In the genomic region with DNA sequence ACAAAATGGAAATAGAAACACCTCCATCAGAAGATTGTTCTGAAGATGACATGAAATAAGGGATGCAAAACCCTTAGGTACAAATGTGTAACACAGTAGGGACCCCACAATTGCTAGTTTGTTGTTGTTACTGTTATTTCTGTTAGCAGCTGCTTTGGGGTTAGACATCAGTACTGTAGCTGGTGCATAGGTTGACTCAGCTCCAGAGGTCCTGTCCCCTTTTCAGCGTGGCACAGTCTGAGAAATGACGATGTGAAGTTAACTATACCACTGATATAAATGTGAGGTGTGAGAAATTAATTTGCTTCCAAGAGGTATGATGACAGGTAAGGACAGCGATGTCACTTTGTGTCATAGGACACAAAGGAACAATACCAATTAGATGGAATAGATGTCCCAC, we compare ENCODE assay signal across 15 cellular contexts.
DNase-seq lines count a peak whose midpoint lies in the region; ATAC-seq and TF ChIP-seq lines count a peak whose summit lies in the region.
"Had no signal": no experiment of that assay in that cellular context is flagged by ENCODE, and none has a peak within 500 bp of the region (broad histone marks: within the 10 kb centered on the region; RNA-seq: fewer than 3 reads in every experiment).

No MANE protein-coding gene starts in this region.

- DNase-seq in memory B cell (ENCODE audit: low spot score in 2 of 2) (no peak), spleen (no peak), Caco-2 (no peak), HFFc6 (no peak)
- DNase-seq in activated T-cell treated with anti-CD3 and anti-CD28 coated beads, Interleukin-2, amount 50 U/mL, for 4 hours: no peak
- DNase-seq: activated CD4-positive, alpha-beta T cell treated with anti-CD3 and anti-CD28 coated beads, Interleukin-2, amount 50 U/mL, for 48 hours; activated gamma-delta T cell; NCI-H2227 treated with DMSO at 0.1 percent for 48 hours; stimulated activated CD4-positive, alpha-beta T cell treated with anti-CD3 and anti-CD28 coated beads, Interleukin-4, amount 100 ng/mL, for 24 hours; T-helper 17 cell had no signal

- peaks cover 2% of the 10 kb centered on the region for H3K9me3 Mint-ChIP-seq in memory B cell
- H3K9me3 Mint-ChIP-seq in activated T-cell treated with anti-CD3 and anti-CD28 coated beads, Interleukin-2, amount 50 U/mL, for 4 hours: peaks cover 5% of the 10 kb centered on the region
- no peaks in the 10 kb centered on the region for H3K9me3 Mint-ChIP-seq in Caco-2 (ENCODE audit: unreplicated experiment)
- H3K9me3 Mint-ChIP-seq in HFFc6: peaks cover 9% of the 10 kb centered on the region

- peak overlapping the region in 3 of 8 donors; percentile 21 to 51 (median 39) for H3K27ac ChIP-seq in spleen
- H3K27ac ChIP-seq: right atrium auricular region had no signal

- intact Hi-C loops in spleen (cut with DNase I; ENCODE audit: low total_unique reads) (no loop called here), Caco-2 (cut with micrococcal nuclease; ENCODE audit: unreplicated experiment) (no loop called here)

- H3K9me3 ChIP-seq in spleen: no peaks in the 10 kb centered on the region
- no peaks in the 10 kb centered on the region; the same call in 1 of the 2 replicates for H3K9me3 ChIP-seq in Caco-2
- H3K9me3 ChIP-seq: right atrium auricular region had no signal

- CTCF ChIA-PET in Caco-2 (lab: Charles Lee): no interaction called here

- H3K27me3 Mint-ChIP-seq in memory B cell: no peaks in the 10 kb centered on the region
- H3K27me3 Mint-ChIP-seq in activated T-cell treated with anti-CD3 and anti-CD28 coated beads, Interleukin-2, amount 50 U/mL, for 4 hours (ENCODE audit: low read depth): no peaks in the 10 kb centered on the region
- H3K27me3 Mint-ChIP-seq in Caco-2 (ENCODE audit: insufficient read depth, unreplicated experiment): peaks cover 7% of the 10 kb centered on the region
- H3K27me3 Mint-ChIP-seq in HFFc6 (ENCODE audit: insufficient read depth): peaks cover 2% of the 10 kb centered on the region
- H3K27me3 Mint-ChIP-seq: T-helper 17 cell had no signal

- WGBS in spleen, 5 donors: 80 to 95% (median 84%) methylated on average over 3 of the region's 3 CpGs

- TF ChIP-seq CTCF in spleen (IDR thresholded peaks at IDR 0.05 in 8 of 11, conservative IDR thresholded peaks at IDR 0.05 in 3 of 11): no peak
- no peak for TF ChIP-seq CTCF in Caco-2 (IDR thresholded peaks at IDR 0.05; ENCODE audit: insufficient read depth in 1 of 2, low read depth in 1 of 2, low read length in 1 of 2, severe bottlenecking in 1 of 2, unreplicated experiment in 1 of 2)
- no peak for TF ChIP-seq CTCF in HFFc6 (IDR thresholded peaks at IDR 0.05)

- ATAC-seq in GM18868 (IDR thresholded peaks at IDR 0.05; ENCODE audit: unreplicated experiment): peak; percentile 66
- ATAC-seq in GM21723 (IDR thresholded peaks at IDR 0.05; ENCODE audit: unreplicated experiment): peak; percentile 31
- peak; percentile 41 for ATAC-seq in HG03159 (IDR thresholded peaks at IDR 0.05; ENCODE audit: unreplicated experiment)
- ATAC-seq in memory B cell (ENCODE audit: low read depth): peak; percentile 33
- ATAC-seq in activated T-cell treated with anti-CD3 and anti-CD28 coated beads, Interleukin-2, amount 50 U/mL, for 4 hours: no peak
- ATAC-seq: Panc1, T-helper 17 cell had no signal

- BruUV-seq in Caco-2 (replicated peaks; lab: Mats Ljungman, UMichigan): no TSS peak

- no peak for TF ChIP-seq POLR2A in spleen (IDR thresholded peaks at IDR 0.05)

- no peaks in the 10 kb centered on the region for H3K27me3 ChIP-seq in spleen (replicated peaks in 1 of 7)
- H3K27me3 ChIP-seq in Caco-2 (replicated peaks; ENCODE audit: control insufficient read depth, insufficient read depth, low read length): no peaks in the 10 kb centered on the region
- H3K27me3 ChIP-seq: right atrium auricular region had no signal

- H3K4me1 ChIP-seq in spleen (peaks cover 19 to 69% (median 27%) of the 10 kb centered on the region in 6 donors), Caco-2 (no peaks in the 10 kb centered on the region)

- H3K27ac Mint-ChIP-seq in memory B cell: peak overlapping the region; percentile 47
- no peak overlapping the region for H3K27ac Mint-ChIP-seq in Caco-2 (ENCODE audit: unreplicated experiment)
- no peak overlapping the region for H3K27ac Mint-ChIP-seq in HFFc6
- H3K27ac Mint-ChIP-seq: T-helper 17 cell had no signal

- H3K36me3 Mint-ChIP-seq in memory B cell (no peaks in the 10 kb centered on the region), Caco-2 (ENCODE audit: insufficient read depth, unreplicated experiment) (no peaks in the 10 kb centered on the region), HFFc6 (ENCODE audit: low read depth) (no peaks in the 10 kb centered on the region)
- H3K36me3 Mint-ChIP-seq in activated T-cell treated with anti-CD3 and anti-CD28 coated beads, Interleukin-2, amount 50 U/mL, for 4 hours (ENCODE audit: insufficient read depth): no peaks in the 10 kb centered on the region

- POLR2A ChIA-PET in Caco-2 (lab: Charles Lee): no interaction called here

- H3K4me1 Mint-ChIP-seq in memory B cell (peaks cover 44% of the 10 kb centered on the region), Caco-2 (ENCODE audit: low read depth, unreplicated experiment) (no peaks in the 10 kb centered on the region), HFFc6 (ENCODE audit: low read depth) (no peaks in the 10 kb centered on the region)
- H3K4me1 Mint-ChIP-seq in activated T-cell treated with anti-CD3 and anti-CD28 coated beads, Interleukin-2, amount 50 U/mL, for 4 hours (ENCODE audit: low read depth): no peaks in the 10 kb centered on the region
- H3K4me1 Mint-ChIP-seq: T-helper 17 cell had no signal

- H3K4me3 Mint-ChIP-seq in memory B cell (peak overlapping the region; percentile 69), Caco-2 (ENCODE audit: unreplicated experiment) (no peak overlapping the region), HFFc6 (no peak overlapping the region)
- no peak overlapping the region for H3K4me3 Mint-ChIP-seq in activated T-cell treated with anti-CD3 and anti-CD28 coated beads, Interleukin-2, amount 50 U/mL, for 4 hours
- H3K4me3 Mint-ChIP-seq: T-helper 17 cell had no signal

- no peaks in the 10 kb centered on the region for H3K36me3 ChIP-seq in spleen
- no peaks in the 10 kb centered on the region for H3K36me3 ChIP-seq in Caco-2 (ENCODE audit: control insufficient read depth, insufficient read depth, low read length)
- H3K36me3 ChIP-seq: right atrium auricular region had no signal

- H3K4me3 ChIP-seq in spleen (peak overlapping the region in 1 of 8 donors; percentile 30), Caco-2 (ENCODE audit: low read depth, low read length) (no peak overlapping the region)
- H3K4me3 ChIP-seq: right atrium auricular region had no signal

Comparison
In these comparisons a context has a peak if more than half of its experiments do, and no peak if none do; other contexts are left out.
1. ATAC-seq: peak in GM18868 (single experiment), GM21723 (single experiment), HG03159 (single experiment) and memory B cell (single experiment); none in activated T-cell treated with anti-CD3 and anti-CD28 coated beads, Interleukin-2, amount 50 U/mL, for 4 hours (0 of 2).